Comparison of ENCODE assay signal across 15 cellular contexts in the genomic region with DNA sequence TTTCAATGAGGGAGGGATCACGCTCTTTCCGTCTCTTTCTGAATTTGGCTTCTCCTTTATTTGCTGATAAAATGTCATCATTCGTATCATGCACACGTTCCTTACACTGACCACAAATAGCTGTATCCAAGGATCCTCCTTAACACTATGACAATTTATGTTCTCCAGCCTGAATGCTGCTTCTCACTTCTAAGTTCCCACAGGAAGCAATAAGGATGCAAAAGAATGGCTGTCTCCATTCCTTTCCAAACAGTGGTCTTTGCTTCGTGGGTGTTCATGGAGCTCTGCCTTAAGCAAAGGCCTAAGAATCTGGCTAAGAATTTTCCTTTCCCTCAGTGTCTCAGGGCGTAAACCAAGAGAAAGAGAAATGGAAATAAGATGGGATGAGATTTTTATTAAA.
"Had no signal": no experiment of that assay in that cellular context is flagged by ENCODE, and none has a peak within 500 bp of the region (broad histone marks: within the 10 kb centered on the region; RNA-seq: fewer than 3 reads in every experiment).

No MANE protein-coding gene starts in this region.

- H3K36me3 ChIP-seq: ovary, vagina had no signal

- DNase-seq: activated CD4-positive, CD25-positive, alpha-beta regulatory T cell treated with anti-CD3 and anti-CD28 coated beads, Interleukin-2, amount 50 U/mL, for 72 hours; activated naive CD4-positive, alpha-beta T cell treated with anti-CD3 and anti-CD28 coated beads for 36 hours; activated naive CD8-positive, alpha-beta T cell treated with anti-CD3 and anti-CD28 coated beads, Interleukin-2, amount 50 U/mL, for 24 hours; activated T-cell treated with anti-CD3 and anti-CD28 coated beads for 4 hours; endodermal cell; erythroblast; ovary; stimulated activated CD4-positive, alpha-beta T cell treated with anti-CD3 and anti-CD28 coated beads, Interleukin-12 subunit alpha, Interleukin-12 subunit beta, amount 100 ng/mL, for 4 hours; T-cell; T1000 had no signal

- H3K27ac ChIP-seq: ascending aorta, ovary, tibial nerve, vagina had no signal

- H3K4me3 Mint-ChIP-seq: activated naive CD4-positive, alpha-beta T cell treated with anti-CD3 and anti-CD28 coated beads for 36 hours; activated naive CD8-positive, alpha-beta T cell treated with anti-CD3 and anti-CD28 coated beads, Interleukin-2, amount 50 U/mL, for 24 hours; endodermal cell; stimulated activated memory B cell treated with anti-CD40 and anti-IgM and Interleukin-4, amounts not matched to agents 10 μg/mL and 1 μg/mL and 100 μg/mL, for 72 hours; T-cell had no signal

- H3K4me1 Mint-ChIP-seq: stimulated activated memory B cell treated with anti-CD40 and anti-IgM and Interleukin-4, amounts not matched to agents 10 μg/mL and 1 μg/mL and 100 μg/mL, for 72 hours; T-cell had no signal

- H3K4me1 ChIP-seq: ascending aorta had no signal

- H3K27ac Mint-ChIP-seq: activated naive CD4-positive, alpha-beta T cell treated with anti-CD3 and anti-CD28 coated beads for 36 hours; activated naive CD8-positive, alpha-beta T cell treated with anti-CD3 and anti-CD28 coated beads, Interleukin-2, amount 50 U/mL, for 24 hours; activated T-helper 2 cell treated with anti-CD3 and anti-CD28 coated beads, Interferon-gamma antibody, Interleukin-2, Interleukin-4, amounts not matched to agents 10 μg/mL and 5 μg/mL and 100 μg/mL, durations not matched to agents 14 hours and 24 hours and 36 hours; endodermal cell; stimulated activated memory B cell treated with anti-CD40 and anti-IgM and Interleukin-4, amounts not matched to agents 10 μg/mL and 1 μg/mL and 100 μg/mL, for 72 hours; T-cell had no signal

- H3K9me3 Mint-ChIP-seq: activated naive CD4-positive, alpha-beta T cell treated with anti-CD3 and anti-CD28 coated beads for 36 hours; activated naive CD8-positive, alpha-beta T cell treated with anti-CD3 and anti-CD28 coated beads, Interleukin-2, amount 50 U/mL, for 24 hours; activated T-helper 2 cell treated with anti-CD3 and anti-CD28 coated beads, Interferon-gamma antibody, Interleukin-2, Interleukin-4, amounts not matched to agents 10 μg/mL and 5 μg/mL and 100 μg/mL, durations not matched to agents 14 hours and 24 hours and 36 hours; endodermal cell; stimulated activated memory B cell treated with anti-CD40 and anti-IgM and Interleukin-4, amounts not matched to agents 10 μg/mL and 1 μg/mL and 100 μg/mL, for 72 hours; T-cell had no signal

- ATAC-seq: activated naive CD8-positive, alpha-beta T cell treated with anti-CD3 and anti-CD28 coated beads, Interleukin-2, amount 50 U/mL, for 24 hours; stimulated activated memory B cell treated with anti-CD40 and anti-IgM and Interleukin-4, amounts not matched to agents 10 μg/mL and 1 μg/mL and 100 μg/mL, for 72 hours; T-cell had no signal

- H3K27me3 Mint-ChIP-seq: activated naive CD8-positive, alpha-beta T cell treated with anti-CD3 and anti-CD28 coated beads, Interleukin-2, amount 50 U/mL, for 24 hours; stimulated activated memory B cell treated with anti-CD40 and anti-IgM and Interleukin-4, amounts not matched to agents 10 μg/mL and 1 μg/mL and 100 μg/mL, for 72 hours; T-cell had no signal

- H3K27me3 ChIP-seq: ascending aorta, ovary, tibial nerve, vagina had no signal

- H3K4me3 ChIP-seq: ascending aorta, ovary, tibial nerve, vagina had no signal
